In genomic region chr10:110798340-110798739, GRCh38 we compare ENCODE assay signal across 20 cellular contexts.
DNase-seq lines count a peak whose midpoint lies in the region; ATAC-seq lines count a peak whose summit lies in the region.
"Had no signal": no experiment of that assay in that cellular context is flagged by ENCODE, and none has a peak within 500 bp of the region (broad histone marks: within the 10 kb centered on the region; RNA-seq: fewer than 3 reads in every experiment).

No MANE protein-coding gene starts in this region.

- no peak overlapping the region for H3K4me3 Mint-ChIP-seq in activated naive CD4-positive, alpha-beta T cell treated with anti-CD3 and anti-CD28 coated beads, Interleukin-2, amount 10 ng/mL, durations not matched to agents 7 days and 5 days
- no peak overlapping the region for H3K4me3 Mint-ChIP-seq in activated naive CD8-positive, alpha-beta T cell treated with anti-CD3 and anti-CD28 coated beads for 36 hours
- no peak overlapping the region for H3K4me3 Mint-ChIP-seq in stimulated activated memory B cell treated with anti-CD40 and anti-IgM and Interleukin-4, amounts not matched to agents 10 μg/mL and 1 μg/mL and 100 μg/mL, for 72 hours
- H3K4me3 Mint-ChIP-seq: CD4-positive, alpha-beta T cell had no signal

- H3K27me3 Mint-ChIP-seq in activated naive CD4-positive, alpha-beta T cell treated with anti-CD3 and anti-CD28 coated beads, Interleukin-2, amount 10 ng/mL, durations not matched to agents 7 days and 5 days: peaks cover 10% of the 10 kb centered on the region
- H3K27me3 Mint-ChIP-seq in activated naive CD8-positive, alpha-beta T cell treated with anti-CD3 and anti-CD28 coated beads for 36 hours: no peaks in the 10 kb centered on the region
- H3K27me3 Mint-ChIP-seq in stimulated activated memory B cell treated with anti-CD40 and anti-IgM and Interleukin-4, amounts not matched to agents 10 μg/mL and 1 μg/mL and 100 μg/mL, for 72 hours: no peaks in the 10 kb centered on the region
- H3K27me3 Mint-ChIP-seq: CD4-positive, alpha-beta T cell had no signal

- DNase-seq in activated naive CD4-positive, alpha-beta T cell treated with anti-CD3 and anti-CD28 coated beads, Interleukin-2, amount 50 U/mL, for 72 hours (ENCODE audit: low spot score in 2 of 2): no peak
- no peak for DNase-seq in activated naive CD4-positive, alpha-beta T cell treated with anti-CD3 and anti-CD28 coated beads, Interleukin-2, amount 10 ng/mL, durations not matched to agents 7 days and 5 days
- no peak for DNase-seq in activated naive CD8-positive, alpha-beta T cell treated with anti-CD3 and anti-CD28 coated beads for 36 hours
- DNase-seq in DMS53 (lab: John Stamatoyannopoulos, UW) (no peak), head of caudate nucleus (no peak)
- DNase-seq: AML-193; CD4-positive, alpha-beta T cell; Kasumi-1; NCI-H1092 treated with DMSO at 0.1 percent for 48 hours; NCI-H1436 treated with DMSO at 0.1 percent for 48 hours; NCI-H1930; NCI-H2107; NCI-H446; NCI-H524 treated with DMSO at 0.1 percent for 48 hours; NCI-H774; SIG-M5 had no signal

- ATAC-seq in activated naive CD4-positive, alpha-beta T cell treated with anti-CD3 and anti-CD28 coated beads, Interleukin-2, amount 50 U/mL, for 72 hours: peak; percentile 30 to 79
- ATAC-seq in stimulated activated memory B cell treated with anti-CD40 and anti-IgM and Interleukin-4, amounts not matched to agents 10 μg/mL and 1 μg/mL and 100 μg/mL, for 72 hours: no peak
- no peak for ATAC-seq in HG03175 (IDR thresholded peaks at IDR 0.05; ENCODE audit: unreplicated experiment)
- ATAC-seq: A549, K562 had no signal

- intact Hi-C loops in head of caudate nucleus (cut with DNase I): no loop called here

- H3K4me1 Mint-ChIP-seq in activated naive CD4-positive, alpha-beta T cell treated with anti-CD3 and anti-CD28 coated beads, Interleukin-2, amount 10 ng/mL, durations not matched to agents 7 days and 5 days: peaks cover 23% of the 10 kb centered on the region
- peaks cover 35% of the 10 kb centered on the region for H3K4me1 Mint-ChIP-seq in activated naive CD8-positive, alpha-beta T cell treated with anti-CD3 and anti-CD28 coated beads for 36 hours
- H3K4me1 Mint-ChIP-seq in stimulated activated memory B cell treated with anti-CD40 and anti-IgM and Interleukin-4, amounts not matched to agents 10 μg/mL and 1 μg/mL and 100 μg/mL, for 72 hours: peaks cover 16% of the 10 kb centered on the region

- peaks cover 0 to 5% of the 10 kb centered on the region in 2 donors for H3K9me3 Mint-ChIP-seq in activated naive CD4-positive, alpha-beta T cell treated with anti-CD3 and anti-CD28 coated beads, Interleukin-2, amount 50 U/mL, for 72 hours
- H3K9me3 Mint-ChIP-seq in activated naive CD4-positive, alpha-beta T cell treated with anti-CD3 and anti-CD28 coated beads, Interleukin-2, amount 10 ng/mL, durations not matched to agents 7 days and 5 days: no peaks in the 10 kb centered on the region
- no peaks in the 10 kb centered on the region for H3K9me3 Mint-ChIP-seq in activated naive CD8-positive, alpha-beta T cell treated with anti-CD3 and anti-CD28 coated beads for 36 hours
- H3K9me3 Mint-ChIP-seq in stimulated activated memory B cell treated with anti-CD40 and anti-IgM and Interleukin-4, amounts not matched to agents 10 μg/mL and 1 μg/mL and 100 μg/mL, for 72 hours: no peaks in the 10 kb centered on the region
- H3K9me3 Mint-ChIP-seq: CD4-positive, alpha-beta T cell had no signal

- no peak overlapping the region for H3K27ac Mint-ChIP-seq in activated naive CD4-positive, alpha-beta T cell treated with anti-CD3 and anti-CD28 coated beads, Interleukin-2, amount 50 U/mL, for 72 hours
- H3K27ac Mint-ChIP-seq in activated naive CD4-positive, alpha-beta T cell treated with anti-CD3 and anti-CD28 coated beads, Interleukin-2, amount 10 ng/mL, durations not matched to agents 7 days and 5 days: no peak overlapping the region
- H3K27ac Mint-ChIP-seq in activated naive CD8-positive, alpha-beta T cell treated with anti-CD3 and anti-CD28 coated beads for 36 hours: peak overlapping the region; percentile 78
- peak overlapping the region; percentile 77 for H3K27ac Mint-ChIP-seq in stimulated activated memory B cell treated with anti-CD40 and anti-IgM and Interleukin-4, amounts not matched to agents 10 μg/mL and 1 μg/mL and 100 μg/mL, for 72 hours
- H3K27ac Mint-ChIP-seq: CD4-positive, alpha-beta T cell had no signal

- no peaks in the 10 kb centered on the region for H3K36me3 Mint-ChIP-seq in activated naive CD4-positive, alpha-beta T cell treated with anti-CD3 and anti-CD28 coated beads, Interleukin-2, amount 50 U/mL, for 72 hours
- H3K36me3 Mint-ChIP-seq in activated naive CD4-positive, alpha-beta T cell treated with anti-CD3 and anti-CD28 coated beads, Interleukin-2, amount 10 ng/mL, durations not matched to agents 7 days and 5 days: peaks cover 2% of the 10 kb centered on the region
- H3K36me3 Mint-ChIP-seq in activated naive CD8-positive, alpha-beta T cell treated with anti-CD3 and anti-CD28 coated beads for 36 hours: no peaks in the 10 kb centered on the region
- H3K36me3 Mint-ChIP-seq in stimulated activated memory B cell treated with anti-CD40 and anti-IgM and Interleukin-4, amounts not matched to agents 10 μg/mL and 1 μg/mL and 100 μg/mL, for 72 hours: no peaks in the 10 kb centered on the region

- CTCF ChIA-PET in activated naive CD4-positive, alpha-beta T cell treated with anti-CD3 and anti-CD28 coated beads, Interleukin-2, amount 10 ng/mL, durations not matched to agents 7 days and 5 days (lab: Charles Lee): interaction anchor here (0.8 to 1.2 kb wide), 2 partner anchors 92 to 96 kb away, joined by 3 read pairs; no protein-coding TSS in a partner anchor

Comparison
In these comparisons a context has a peak if more than half of its experiments do, and no peak if none do; other contexts are left out.
1. ATAC-seq: peak in activated naive CD4-positive, alpha-beta T cell treated with anti-CD3 and anti-CD28 coated beads, Interleukin-2, amount 50 U/mL, for 72 hours (2 of 2); none in stimulated activated memory B cell treated with anti-CD40 and anti-IgM and Interleukin-4, amounts not matched to agents 10 μg/mL and 1 μg/mL and 100 μg/mL, for 72 hours (single experiment) and HG03175 (single experiment).
2. H3K27ac Mint-ChIP-seq: peak in activated naive CD8-positive, alpha-beta T cell treated with anti-CD3 and anti-CD28 coated beads for 36 hours (single experiment) and stimulated activated memory B cell treated with anti-CD40 and anti-IgM and Interleukin-4, amounts not matched to agents 10 μg/mL and 1 μg/mL and 100 μg/mL, for 72 hours (single experiment); none in activated naive CD4-positive, alpha-beta T cell treated with anti-CD3 and anti-CD28 coated beads, Interleukin-2, amount 50 U/mL, for 72 hours (0 of 2) and activated naive CD4-positive, alpha-beta T cell treated with anti-CD3 and anti-CD28 coated beads, Interleukin-2, amount 10 ng/mL, durations not matched to agents 7 days and 5 days (single experiment).